In genomic region chr5:81142108-81142507, GRCh38 we compare ENCODE assay signal across 19 cellular contexts.
"Had no signal": no experiment of that assay in that cellular context is flagged by ENCODE, and none has a peak within 500 bp of the region (broad histone marks: within the 10 kb centered on the region; RNA-seq: fewer than 3 reads in every experiment).

No MANE protein-coding gene starts in this region.

- H3K9me3 ChIP-seq: colonic mucosa, esophagus squamous epithelium, gastrocnemius medialis, heart right ventricle, left lung, lower lobe of right lung, mucosa of descending colon had no signal

- ATAC-seq: effector memory CD8-positive, alpha-beta T cell; gastrocnemius medialis; heart right ventricle; left cardiac atrium; left lung; left ventricle myocardium superior; lower lobe of right lung; mucosa of descending colon had no signal

- H3K36me3 ChIP-seq: colonic mucosa, esophagus squamous epithelium, gastrocnemius medialis, left lung, lower lobe of right lung had no signal

- H3K27me3 ChIP-seq: colonic mucosa, esophagus squamous epithelium, gastrocnemius medialis, heart right ventricle, left lung had no signal

- H3K4me3 ChIP-seq: colonic mucosa, esophagus squamous epithelium, gastrocnemius medialis, heart right ventricle, left lung, lower lobe of right lung, mucosa of descending colon had no signal

- DNase-seq: colonic mucosa; cortex of kidney; effector CD8-positive, alpha-beta T cell; effector memory CD8-positive, alpha-beta T cell; esophagus squamous epithelium; foreskin fibroblast; foreskin melanocyte; gastrocnemius medialis; glutamatergic neuron; head of caudate nucleus; heart right ventricle; hippocampal formation; left cardiac atrium; left lung; left ventricle myocardium superior; lower lobe of right lung; mesenchymal stem cell; mucosa of descending colon; naive B cell had no signal

- H3K27ac ChIP-seq: colonic mucosa, esophagus squamous epithelium, gastrocnemius medialis, left lung, lower lobe of right lung had no signal

- H3K4me1 ChIP-seq: colonic mucosa, left lung, lower lobe of right lung had no signal
